In genomic region chr16:87789437-87790277, GRCh38 we compare ENCODE assay signal across 1 cellular context.
A peak's percentile ranks its signal among the peaks of the same experiment; 100 is the strongest.
TF ChIP-seq lines count a peak whose summit lies in the region.

No MANE protein-coding gene starts in this region.

TF ChIP-seq in HepG2, 621 proteins besides CTCF, POLR2A, EP300 and RAD21 (continued from another document and continues in another):
- TF ChIP-seq ZNF276 (CRISPR knock-in tag; IDR thresholded peaks at IDR 0.05; ENCODE audit: low read depth) = no peak; the same call in 1 of the 2 replicates
- TF ChIP-seq ZSCAN9 (CRISPR knock-in tag; IDR thresholded peaks at IDR 0.05; ENCODE audit: borderline replicate concordance) = peak; percentile 82
- TF ChIP-seq THAP7 (CRISPR knock-in tag; IDR thresholded peaks at IDR 0.05) = no peak; the same call in 1 of the 2 replicates
- peak; percentile 34 for TF ChIP-seq HNRNPLL (IDR thresholded peaks at IDR 0.05; ENCODE audit: low read depth, low read length, poor library complexity, severe bottlenecking)
- TF ChIP-seq SMAD9 (CRISPR knock-in tag; IDR thresholded peaks at IDR 0.05) = peak; percentile 75; the same call in 1 of the 2 replicates
- peak; percentile 57 for TF ChIP-seq ZMYM4 (CRISPR knock-in tag; IDR thresholded peaks at IDR 0.05)
- no peak for TF ChIP-seq ZKSCAN5 (CRISPR knock-in tag; IDR thresholded peaks at IDR 0.05)
- no peak for TF ChIP-seq PRPF4 (IDR thresholded peaks at IDR 0.05; ENCODE audit: low read depth, low read length, poor library complexity, severe bottlenecking)
- TF ChIP-seq ZNF350 (CRISPR knock-in tag; IDR thresholded peaks at IDR 0.05; ENCODE audit: borderline replicate concordance, low read depth) = peak; percentile 90; the same call in 1 of the 2 replicates
- TF ChIP-seq SMARCC2 (IDR thresholded peaks at IDR 0.05) = no peak
- TF ChIP-seq ZFP37 (CRISPR knock-in tag; IDR thresholded peaks at IDR 0.05; ENCODE audit: borderline replicate concordance) = no peak
- no peak for TF ChIP-seq SSRP1 (CRISPR knock-in tag; IDR thresholded peaks at IDR 0.05)
- no peak for TF ChIP-seq HOXA7 (CRISPR knock-in tag; IDR thresholded peaks at IDR 0.05)
- TF ChIP-seq ZNF138 (CRISPR knock-in tag; IDR thresholded peaks at IDR 0.05; ENCODE audit: low read depth) = no peak
- TF ChIP-seq ARID2 (CRISPR knock-in tag; IDR thresholded peaks at IDR 0.05; ENCODE audit: borderline replicate concordance) = no peak
- TF ChIP-seq ZNF703 (CRISPR knock-in tag; IDR thresholded peaks at IDR 0.05; ENCODE audit: borderline replicate concordance) = no peak
- 0 out of 2 replicates have a peak, but pooled peaks have one; percentile 30 for TF ChIP-seq MAF1 (CRISPR knock-in tag; IDR thresholded peaks at IDR 0.05; ENCODE audit: borderline replicate concordance)
- TF ChIP-seq ZNF3 (CRISPR knock-in tag; IDR thresholded peaks at IDR 0.05) = 0 out of 2 replicates have a peak, but pooled peaks have one; percentile 29
- no peak for TF ChIP-seq CENPBD1 (CRISPR knock-in tag; IDR thresholded peaks at IDR 0.05; ENCODE audit: borderline replicate concordance, low read depth)
- TF ChIP-seq NRL (CRISPR knock-in tag; IDR thresholded peaks at IDR 0.05; ENCODE audit: borderline replicate concordance) = peak; percentile 28; the same call in 1 of the 2 replicates
- no peak for TF ChIP-seq ZNF615 (CRISPR knock-in tag; IDR thresholded peaks at IDR 0.05; ENCODE audit: borderline replicate concordance)
- peak; percentile 47 for TF ChIP-seq GABPB1 (CRISPR knock-in tag; IDR thresholded peaks at IDR 0.05)
- TF ChIP-seq ZNF282 (IDR thresholded peaks at IDR 0.05; ENCODE audit: partially characterized antibody) = no peak
- TF ChIP-seq RNF2 (conservative IDR thresholded peaks at IDR 0.05; ENCODE audit: low read depth) = peak; percentile 53; the same call in 1 of the 2 replicates
- no peak for TF ChIP-seq RFX5 (IDR thresholded peaks at IDR 0.05; ENCODE audit: low read depth, low read length)
- TF ChIP-seq NR2F2 (IDR thresholded peaks at IDR 0.05; ENCODE audit: borderline replicate concordance, low read depth) = no peak
- peak; percentile 95 for TF ChIP-seq MIXL1 (CRISPR knock-in tag; IDR thresholded peaks at IDR 0.05)
- no peak for TF ChIP-seq ZNF253 (CRISPR knock-in tag; IDR thresholded peaks at IDR 0.05; ENCODE audit: borderline replicate concordance)
- TF ChIP-seq GMEB1 (CRISPR knock-in tag; IDR thresholded peaks at IDR 0.05; ENCODE audit: borderline replicate concordance) = no peak
- no peak for TF ChIP-seq RBM22 (optimal IDR thresholded peaks at IDR 0.05; ENCODE audit: low read length)
- TF ChIP-seq KLF11 (CRISPR knock-in tag; IDR thresholded peaks at IDR 0.05) = no peak
- TF ChIP-seq HNF4A (CRISPR knock-in tag; IDR thresholded peaks at IDR 0.05) = peak; percentile 100
- no peak for TF ChIP-seq ZNF570 (CRISPR knock-in tag; IDR thresholded peaks at IDR 0.05; ENCODE audit: borderline replicate concordance)
- peak; percentile 85 for TF ChIP-seq FOSL2 (CRISPR knock-in tag; IDR thresholded peaks at IDR 0.05)
- peak; percentile 47; the same call in 1 of the 2 replicates for TF ChIP-seq ZNF580 (CRISPR knock-in tag; IDR thresholded peaks at IDR 0.05; ENCODE audit: borderline replicate concordance, low read depth)
- TF ChIP-seq SATB2 (CRISPR knock-in tag; IDR thresholded peaks at IDR 0.05) = 0 out of 2 replicates have a peak, but pooled peaks have one; percentile 58
- TF ChIP-seq ZNF354B (CRISPR knock-in tag; IDR thresholded peaks at IDR 0.05) = no peak
- TF ChIP-seq EHMT2 (IDR thresholded peaks at IDR 0.05; ENCODE audit: borderline replicate concordance, low read depth, low read length) = peak; percentile 29; the same call in 1 of the 2 replicates
- no peak for TF ChIP-seq ZXDC (CRISPR knock-in tag; IDR thresholded peaks at IDR 0.05)
- peak; percentile 49; the same call in 1 of the 2 replicates for TF ChIP-seq ZNF33A (CRISPR knock-in tag; IDR thresholded peaks at IDR 0.05; ENCODE audit: borderline replicate concordance)
- no peak for TF ChIP-seq TRIM22 (IDR thresholded peaks at IDR 0.05)
- peak; percentile 51; the same call in 1 of the 2 replicates for TF ChIP-seq ZNF83 (CRISPR knock-in tag; IDR thresholded peaks at IDR 0.05; ENCODE audit: borderline replicate concordance)
- TF ChIP-seq ARID3A (IDR thresholded peaks at IDR 0.05; ENCODE audit: low read depth, low read length) = peak; percentile 74
- no peak for TF ChIP-seq SNAPC4 (CRISPR knock-in tag; IDR thresholded peaks at IDR 0.05)
- no peak for TF ChIP-seq ATF1 (CRISPR knock-in tag; IDR thresholded peaks at IDR 0.05)
- TF ChIP-seq ZNF543 (CRISPR knock-in tag; IDR thresholded peaks at IDR 0.05) = no peak
- TF ChIP-seq GABPA (IDR thresholded peaks at IDR 0.05; ENCODE audit: low read depth, low read length) = no peak
- TF ChIP-seq GABPA (CRISPR knock-in tag; IDR thresholded peaks at IDR 0.05; ENCODE audit: low read depth) = no peak
- TF ChIP-seq KDM3A (CRISPR knock-in tag; IDR thresholded peaks at IDR 0.05; ENCODE audit: low read depth) = no peak
- peak; percentile 90 for TF ChIP-seq ZNF331 (CRISPR knock-in tag; IDR thresholded peaks at IDR 0.05)
- no peak for TF ChIP-seq HNRNPK (IDR thresholded peaks at IDR 0.05; ENCODE audit: low read depth, low read length, poor library complexity, severe bottlenecking)
- peak; percentile 98 for TF ChIP-seq GATAD2A (CRISPR knock-in tag; IDR thresholded peaks at IDR 0.05)
- TF ChIP-seq ZNF230 (CRISPR knock-in tag; IDR thresholded peaks at IDR 0.05) = 0 out of 2 replicates have a peak, but pooled peaks have one; percentile 46
